In genomic region chr7:105759670-105760548, GRCh38 we compare ENCODE assay signal across 1 cellular context.
TF ChIP-seq lines count a peak whose summit lies in the region.

No MANE protein-coding gene starts in this region.

TF ChIP-seq in WTC11, 78 proteins besides CTCF, POLR2A, EP300 and RAD21 (continued from another document):
- no peak for TF ChIP-seq NR1H2 (CRISPR knock-in tag; IDR thresholded peaks at IDR 0.05)
- no peak for TF ChIP-seq CREB1 (CRISPR knock-in tag; IDR thresholded peaks at IDR 0.05)
- no peak for TF ChIP-seq NFYB (CRISPR knock-in tag; conservative IDR thresholded peaks at IDR 0.05; ENCODE audit: low read depth)
- no peak for TF ChIP-seq CDX4 (CRISPR knock-in tag; IDR thresholded peaks at IDR 0.05; ENCODE audit: borderline replicate concordance)
